Comparison of ENCODE assay signal across 8 cellular contexts in the genomic region with DNA sequence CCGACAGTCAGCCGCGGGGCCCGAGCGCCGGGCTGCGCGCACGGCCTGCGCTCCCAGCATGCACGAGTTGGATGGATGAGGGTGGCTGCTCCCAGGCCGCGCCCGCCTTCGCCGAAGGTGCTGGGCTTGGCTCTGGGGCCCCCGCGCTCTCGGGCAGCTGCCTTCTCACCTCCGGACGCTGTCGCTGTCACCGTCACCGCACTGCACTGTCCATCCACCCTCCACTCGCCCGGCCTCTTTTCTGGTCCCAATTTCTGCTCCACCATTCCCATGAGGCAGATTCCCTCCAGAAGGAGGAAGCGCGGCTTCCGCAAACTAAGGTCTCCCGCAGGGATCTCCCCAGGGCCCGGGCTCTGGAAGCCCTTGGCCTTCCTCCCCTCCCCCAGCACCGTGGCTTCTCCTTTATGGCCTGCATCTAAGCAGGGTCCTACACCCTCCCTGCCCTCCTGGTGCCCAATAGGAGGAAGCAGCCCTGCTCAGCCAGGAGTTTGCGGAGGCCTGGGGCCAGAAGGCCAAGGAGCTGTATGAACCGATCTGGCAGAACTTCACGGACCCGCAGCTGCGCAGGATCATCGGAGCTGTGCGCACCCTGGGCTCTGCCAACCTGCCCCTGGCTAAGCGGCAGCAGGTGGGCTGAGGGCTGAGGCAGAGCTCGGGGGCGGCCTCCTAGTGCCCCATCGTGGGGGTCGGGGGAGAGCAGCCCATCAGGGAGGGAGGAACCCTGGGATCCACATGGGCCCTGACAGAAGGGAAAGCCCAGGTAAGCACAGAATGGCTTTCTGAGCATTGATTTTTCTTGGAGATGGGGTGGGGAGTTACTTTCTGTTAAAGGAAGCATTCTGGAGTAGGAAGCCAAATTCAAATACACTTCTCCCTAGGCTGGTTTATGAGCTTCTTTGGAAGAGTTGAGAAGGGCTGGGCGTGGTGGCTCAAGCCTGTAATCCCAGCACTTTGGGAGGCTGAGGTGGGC. TPM values are rescaled to one million over a fixed set of nuclear protein-coding genes. Genes with fewer than 3 reads are reported as not detected.
DNase-seq lines count a peak whose midpoint lies in the region; ATAC-seq and TF ChIP-seq lines count a peak whose summit lies in the region.

No MANE protein-coding gene starts in this region.

- no peaks in the 10 kb centered on the region for H3K9me3 ChIP-seq in naive thymus-derived CD4-positive, alpha-beta T cell (ENCODE audit: control insufficient read depth in 2 of 3, low read length in 3 of 3)

- intact Hi-C loops in naive thymus-derived CD4-positive, alpha-beta T cell (cut with micrococcal nuclease) = loop anchor here in 1 of 2 donors (2.0 kb wide), 2 partner anchors 31 to 135 kb away; a partner anchor contains a TSS

- peak overlapping the region in 2 of 9 donors; percentile 9 to 43 for H3K27ac Mint-ChIP-seq in naive thymus-derived CD4-positive, alpha-beta T cell

- peaks cover 14 to 52% (median 23%) of the 10 kb centered on the region in 5 donors for H3K27me3 Mint-ChIP-seq in naive thymus-derived CD4-positive, alpha-beta T cell

- peak overlapping the region; percentile 52 for H3K4me3 ChIP-seq in choroid plexus epithelial cell (ENCODE audit: low read depth, low read length)
- peak overlapping the region; percentile 8 for H3K4me3 ChIP-seq in naive thymus-derived CD4-positive, alpha-beta T cell (ENCODE audit: low read length)

- no peak overlapping the region for H3K27ac ChIP-seq in naive thymus-derived CD4-positive, alpha-beta T cell (ENCODE audit: low read depth, low read length)

- no peaks in the 10 kb centered on the region for H3K9me3 Mint-ChIP-seq in naive thymus-derived CD4-positive, alpha-beta T cell

- no peak for ATAC-seq in naive thymus-derived CD4-positive, alpha-beta T cell
- ATAC-seq in HG02678 (IDR thresholded peaks at IDR 0.05; ENCODE audit: unreplicated experiment) = no peak

- TF ChIP-seq CTCF in choroid plexus epithelial cell (conservative IDR thresholded peaks at IDR 0.05; ENCODE audit: low read depth, low read length) = no peak

- H3K4me3 Mint-ChIP-seq in naive thymus-derived CD4-positive, alpha-beta T cell = peak overlapping the region; percentile 32 to 83 (median 70)

- H3K36me3 Mint-ChIP-seq in naive thymus-derived CD4-positive, alpha-beta T cell = no peaks in the 10 kb centered on the region

- peaks cover 0 to 12% of the 10 kb centered on the region in 2 donors for H3K27me3 ChIP-seq in naive thymus-derived CD4-positive, alpha-beta T cell (ENCODE audit: control insufficient read depth in 2 of 2, insufficient read depth in 2 of 2, low read length in 2 of 2)

- H3K4me1 ChIP-seq in naive thymus-derived CD4-positive, alpha-beta T cell (ENCODE audit: control insufficient read depth in 2 of 2, insufficient read depth in 2 of 2, low read length in 2 of 2) = peaks cover 5 to 14% of the 10 kb centered on the region in 2 donors

- CTCF ChIA-PET in naive thymus-derived CD4-positive, alpha-beta T cell (lab: Charles Lee) = interaction anchor here (0.6 to 4.2 kb wide), 6 partner anchors 9 to 842 kb away, joined by 3 to 58 read pairs (median 3); no protein-coding TSS in a partner anchor

- peaks cover 0 to 18% (median 8%) of the 10 kb centered on the region in 7 donors for H3K4me1 Mint-ChIP-seq in naive thymus-derived CD4-positive, alpha-beta T cell

- POLR2A ChIA-PET in naive thymus-derived CD4-positive, alpha-beta T cell (lab: Charles Lee) = interaction anchor here (0.8 kb wide), 1 partner anchor 135 kb away, joined by 3 read pairs; no protein-coding TSS in a partner anchor

- H3K36me3 ChIP-seq in naive thymus-derived CD4-positive, alpha-beta T cell (ENCODE audit: control insufficient read depth in 2 of 3, insufficient read depth in 3 of 3, low read length in 3 of 3) = no peaks in the 10 kb centered on the region

- DNase-seq in NCI-H1436 (lab: John Stamatoyannopoulos, UW) (peak; percentile 63), NCI-H1436 treated with DMSO at 0.1 percent for 48 hours (lab: John Stamatoyannopoulos, UW) (no peak), NCI-H345 treated with DMSO at 0.1 percent for 48 hours (lab: John Stamatoyannopoulos, UW; ENCODE audit: unreplicated experiment) (peak; percentile 63), choroid plexus epithelial cell (ENCODE audit: low read depth) (no peak), AML-193 (lab: John Stamatoyannopoulos, UW) (no peak), NCI-H1694 (lab: John Stamatoyannopoulos, UW) (no peak)
- DNase-seq in naive thymus-derived CD4-positive, alpha-beta T cell = no peak

RNA-seq across cellular contexts. Expression of a gene that starts 0.9 kb away (rescaled TPM):
- 10 to 100 TPM in 1 of 5 experiments, 1 to 10 TPM in 2, under 1 TPM in 2; 0.73 to 14.4 (median 2.3) TPM for total RNA-seq in naive thymus-derived CD4-positive, alpha-beta T cell
- polyA plus RNA-seq in naive thymus-derived CD4-positive, alpha-beta T cell = not detected

RNA-seq across cellular contexts. Expression of a gene that starts 31.6 kb away (rescaled TPM):
- 10 to 100 TPM in 3 of 5 experiments, 1 to 10 TPM in 2; 5.0 to 20.4 (median 11.0) TPM for total RNA-seq in naive thymus-derived CD4-positive, alpha-beta T cell
- 1 to 10 TPM; 1.9 to 3.0 TPM for polyA plus RNA-seq in naive thymus-derived CD4-positive, alpha-beta T cell

RNA-seq across cellular contexts. Expression of a gene that starts 45.4 kb away (rescaled TPM):
- not detected for total RNA-seq in naive thymus-derived CD4-positive, alpha-beta T cell
- polyA plus RNA-seq in naive thymus-derived CD4-positive, alpha-beta T cell = not detected

Comparison
In these comparisons a context has a peak if more than half of its experiments do, and no peak if none do; other contexts are left out.
1. DNase-seq: peak in NCI-H1436 (single experiment) and NCI-H345 treated with DMSO at 0.1 percent for 48 hours (single experiment); none in NCI-H1436 treated with DMSO at 0.1 percent for 48 hours (single experiment), choroid plexus epithelial cell (single experiment), naive thymus-derived CD4-positive, alpha-beta T cell (0 of 9), AML-193 (0 of 2) and NCI-H1694 (single experiment).